15 cellular contexts compared by ENCODE assay signal in genomic region chr14:60357551-60357930, GRCh38.
DNase-seq lines count a peak whose midpoint lies in the region; ATAC-seq and TF ChIP-seq lines count a peak whose summit lies in the region.
"Had no signal": no experiment of that assay in that cellular context is flagged by ENCODE, and none has a peak within 500 bp of the region (broad histone marks: within the 10 kb centered on the region; RNA-seq: fewer than 3 reads in every experiment).

No MANE protein-coding gene starts in this region.

- H3K36me3 ChIP-seq in GM23338 (ENCODE audit: insufficient read depth), result no peaks in the 10 kb centered on the region
- H3K36me3 ChIP-seq in endodermal cell (ENCODE audit: control insufficient read depth, insufficient read depth, low read length), result no peaks in the 10 kb centered on the region
- H3K36me3 ChIP-seq: BLaER1 had no signal

- TF ChIP-seq CTCF in GM23338 (conservative IDR thresholded peaks at IDR 0.05; ENCODE audit: low read depth in 2 of 2) (no peak), endodermal cell (conservative IDR thresholded peaks at IDR 0.05) (no peak)

- 83 to 91% methylated on average over 1 to 3 of the region's 3 CpGs for WGBS in endodermal cell (ENCODE audit: insufficient coverage in 1 of 2, insufficient read length in 1 of 2), 2 experiments

- H3K27ac Mint-ChIP-seq in GM23338, result no peak overlapping the region
- no peak overlapping the region for H3K27ac Mint-ChIP-seq in endodermal cell

- H3K9ac ChIP-seq in endodermal cell (ENCODE audit: extremely low read depth, low read length, poor library complexity, severe bottlenecking), result no peak overlapping the region
- H3K9ac ChIP-seq: BLaER1, GM23248 had no signal

- DNase-seq in NCI-H146 (lab: John Stamatoyannopoulos, UW) (peak; percentile 16), NCI-H146 treated with DMSO at 0.1 percent for 48 hours (lab: John Stamatoyannopoulos, UW; ENCODE audit: unreplicated experiment) (no peak), GM23338 (ENCODE audit: low spot score) (no peak), NCI-H82 treated with DMSO at 0.1 percent for 48 hours (lab: John Stamatoyannopoulos, UW; ENCODE audit: unreplicated experiment) (peak; percentile 38), endodermal cell (peak; percentile 44), GM19238 (ENCODE audit: insufficient read length, low spot score) (no peak), LoVo (ENCODE audit: low spot score) (no peak)
- DNase-seq: 8988T, AML-193, Calu3, DMS 273 treated with DMSO at 0.1 percent for 48 hours, GM23248 had no signal

- H3K9me3 Mint-ChIP-seq in GM23338 (no peaks in the 10 kb centered on the region), endodermal cell (no peaks in the 10 kb centered on the region)
- H3K9me3 Mint-ChIP-seq: H9 had no signal

- no peak overlapping the region for H3K27ac ChIP-seq in GM23338 (ENCODE audit: low read depth)
- H3K27ac ChIP-seq in endodermal cell (ENCODE audit: low read depth, low read length), result no peak overlapping the region
- H3K27ac ChIP-seq: BLaER1, GM23248 had no signal

- ATAC-seq in GM23338 (no peak), HG02610 (IDR thresholded peaks at IDR 0.05; ENCODE audit: unreplicated experiment) (no peak)

- H3K79me2 ChIP-seq in GM23338 (replicated peaks; ENCODE audit: insufficient read depth), result no peaks in the 10 kb centered on the region

- H3K4me3 Mint-ChIP-seq in GM23338 (no peak overlapping the region), endodermal cell (no peak overlapping the region)

- peaks cover 2% of the 10 kb centered on the region for H3K27me3 Mint-ChIP-seq in GM23338 (ENCODE audit: insufficient read depth, low read depth, poor library complexity)
- H3K27me3 Mint-ChIP-seq in endodermal cell (ENCODE audit: insufficient read depth), result no peaks in the 10 kb centered on the region

- no peaks in the 10 kb centered on the region for H3F3A ChIP-seq in GM23338 (replicated peaks; ENCODE audit: low read depth)

- peak overlapping the region; percentile 48; the same call in 1 of the 2 replicates for H2AFZ ChIP-seq in GM23338
- H2AFZ ChIP-seq: GM23248 had no signal

- no peaks in the 10 kb centered on the region for H3K9me2 ChIP-seq in GM23338 (ENCODE audit: insufficient read depth)

- H3K4me1 Mint-ChIP-seq in GM23338 (peaks cover 21% of the 10 kb centered on the region), endodermal cell (peaks cover 19% of the 10 kb centered on the region)

- H3K36me3 Mint-ChIP-seq in GM23338 (ENCODE audit: low read depth) (no peaks in the 10 kb centered on the region), endodermal cell (ENCODE audit: low read depth) (no peaks in the 10 kb centered on the region)

- H3K4me2 ChIP-seq in GM23338, result no peak overlapping the region
- H3K4me2 ChIP-seq: BLaER1 had no signal

- H3K9me3 ChIP-seq in endodermal cell (ENCODE audit: control insufficient read depth, low read length), result no peaks in the 10 kb centered on the region
- H3K9me3 ChIP-seq: BLaER1 had no signal

- H3K4me1 ChIP-seq in GM23338 (ENCODE audit: insufficient read depth), result peaks cover 13% of the 10 kb centered on the region
- peaks cover 5% of the 10 kb centered on the region for H3K4me1 ChIP-seq in endodermal cell (ENCODE audit: control insufficient read depth, insufficient read depth, low read length)
- H3K4me1 ChIP-seq: BLaER1 had no signal

- no peaks in the 10 kb centered on the region for H3K27me3 ChIP-seq in GM23338 (ENCODE audit: insufficient read depth)
- no peaks in the 10 kb centered on the region for H3K27me3 ChIP-seq in endodermal cell (ENCODE audit: control insufficient read depth, insufficient read depth, low read length, poor library complexity, severe bottlenecking)
- H3K27me3 ChIP-seq: BLaER1 had no signal

- no peak overlapping the region for H3K4me3 ChIP-seq in GM23338
- H3K4me3 ChIP-seq in endodermal cell (ENCODE audit: low read length), result no peak overlapping the region
- H3K4me3 ChIP-seq: BLaER1, GM23248 had no signal

- H4K20me1 ChIP-seq in GM23338 (replicated peaks; ENCODE audit: insufficient read depth), result no peaks in the 10 kb centered on the region
- H4K20me1 ChIP-seq: BLaER1 had no signal

TF ChIP-seq in GM23338, 12 proteins besides CTCF, POLR2A, EP300 and RAD21:
- TF ChIP-seq EZH2 (IDR thresholded peaks at IDR 0.05; ENCODE audit: low read depth, unreplicated experiment), result no peak
- TF ChIP-seq CREB1 (CRISPR knock-in tag; IDR thresholded peaks at IDR 0.05; ENCODE audit: low read depth), result no peak
- no peak for TF ChIP-seq ZNF331 (CRISPR knock-in tag; IDR thresholded peaks at IDR 0.05; ENCODE audit: low read depth)
- TF ChIP-seq NANOG (IDR thresholded peaks at IDR 0.05; ENCODE audit: borderline replicate concordance), result no peak
- no peak for TF ChIP-seq POLR2AphosphoS5 (IDR thresholded peaks at IDR 0.05; ENCODE audit: low read depth)
- no peak for TF ChIP-seq JUNB (IDR thresholded peaks at IDR 0.05; ENCODE audit: unreplicated experiment)
- no peak for TF ChIP-seq EZH2phosphoT487 (IDR thresholded peaks at IDR 0.05; ENCODE audit: unreplicated experiment)
- TF ChIP-seq ETS1 (IDR thresholded peaks at IDR 0.05), result no peak
- TF ChIP-seq REST (IDR thresholded peaks at IDR 0.05; ENCODE audit: unreplicated experiment), result no peak

Comparison
In these comparisons a context has a peak if more than half of its experiments do, and no peak if none do; other contexts are left out.
1. DNase-seq: peak in NCI-H146 (single experiment), NCI-H82 treated with DMSO at 0.1 percent for 48 hours (single experiment) and endodermal cell (single experiment); none in NCI-H146 treated with DMSO at 0.1 percent for 48 hours (single experiment), GM23338 (single experiment), GM19238 (single experiment) and LoVo (single experiment).